In the genomic region with DNA sequence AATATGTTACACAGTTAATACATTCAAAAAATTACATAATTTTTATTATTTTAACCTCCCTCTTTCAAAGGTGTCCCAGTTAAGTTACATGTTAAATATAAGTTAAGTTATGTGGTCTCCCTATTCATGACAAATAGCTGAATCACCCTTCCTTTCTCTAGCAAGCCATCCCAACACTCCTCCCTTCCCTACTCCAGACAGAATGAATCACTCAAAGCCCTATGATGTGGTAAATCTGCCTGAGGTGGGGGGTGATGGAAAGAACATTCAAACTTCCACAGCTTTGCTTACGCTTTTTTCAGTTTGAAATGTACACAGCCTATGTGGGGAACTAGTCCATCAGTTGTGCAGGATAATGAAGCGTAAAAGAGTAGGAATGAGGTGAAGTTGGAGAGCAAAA, we compare ENCODE assay signal across 1 cellular context.
TF ChIP-seq lines count a peak whose summit lies in the region.

No MANE protein-coding gene starts in this region.

TF ChIP-seq in H1, 55 proteins besides CTCF, POLR2A, EP300 and RAD21:
- no peak for TF ChIP-seq KDM4A (IDR thresholded peaks at IDR 0.05; ENCODE audit: low read depth, low read length, severe bottlenecking)
- no peak for TF ChIP-seq TBP (IDR thresholded peaks at IDR 0.05; ENCODE audit: low read depth, low read length)
- TF ChIP-seq SP1 (IDR thresholded peaks at IDR 0.05; ENCODE audit: low read depth, low read length): no peak
- TF ChIP-seq RXRA (IDR thresholded peaks at IDR 0.05; ENCODE audit: insufficient read depth, low read depth, low read length): no peak
- no peak for TF ChIP-seq HDAC6 (IDR thresholded peaks at IDR 0.05; ENCODE audit: low read depth, low read length)
- no peak for TF ChIP-seq MAFK (IDR thresholded peaks at IDR 0.05; ENCODE audit: low read depth, low read length)
- TF ChIP-seq EGR1 (IDR thresholded peaks at IDR 0.05; ENCODE audit: borderline replicate concordance, low read depth, low read length): no peak
- no peak for TF ChIP-seq NRF1 (IDR thresholded peaks at IDR 0.05; ENCODE audit: low read depth, low read length)
- no peak for TF ChIP-seq FOSL1 (IDR thresholded peaks at IDR 0.05; ENCODE audit: insufficient read depth, low read depth, low read length)
- TF ChIP-seq, protein P1, sequence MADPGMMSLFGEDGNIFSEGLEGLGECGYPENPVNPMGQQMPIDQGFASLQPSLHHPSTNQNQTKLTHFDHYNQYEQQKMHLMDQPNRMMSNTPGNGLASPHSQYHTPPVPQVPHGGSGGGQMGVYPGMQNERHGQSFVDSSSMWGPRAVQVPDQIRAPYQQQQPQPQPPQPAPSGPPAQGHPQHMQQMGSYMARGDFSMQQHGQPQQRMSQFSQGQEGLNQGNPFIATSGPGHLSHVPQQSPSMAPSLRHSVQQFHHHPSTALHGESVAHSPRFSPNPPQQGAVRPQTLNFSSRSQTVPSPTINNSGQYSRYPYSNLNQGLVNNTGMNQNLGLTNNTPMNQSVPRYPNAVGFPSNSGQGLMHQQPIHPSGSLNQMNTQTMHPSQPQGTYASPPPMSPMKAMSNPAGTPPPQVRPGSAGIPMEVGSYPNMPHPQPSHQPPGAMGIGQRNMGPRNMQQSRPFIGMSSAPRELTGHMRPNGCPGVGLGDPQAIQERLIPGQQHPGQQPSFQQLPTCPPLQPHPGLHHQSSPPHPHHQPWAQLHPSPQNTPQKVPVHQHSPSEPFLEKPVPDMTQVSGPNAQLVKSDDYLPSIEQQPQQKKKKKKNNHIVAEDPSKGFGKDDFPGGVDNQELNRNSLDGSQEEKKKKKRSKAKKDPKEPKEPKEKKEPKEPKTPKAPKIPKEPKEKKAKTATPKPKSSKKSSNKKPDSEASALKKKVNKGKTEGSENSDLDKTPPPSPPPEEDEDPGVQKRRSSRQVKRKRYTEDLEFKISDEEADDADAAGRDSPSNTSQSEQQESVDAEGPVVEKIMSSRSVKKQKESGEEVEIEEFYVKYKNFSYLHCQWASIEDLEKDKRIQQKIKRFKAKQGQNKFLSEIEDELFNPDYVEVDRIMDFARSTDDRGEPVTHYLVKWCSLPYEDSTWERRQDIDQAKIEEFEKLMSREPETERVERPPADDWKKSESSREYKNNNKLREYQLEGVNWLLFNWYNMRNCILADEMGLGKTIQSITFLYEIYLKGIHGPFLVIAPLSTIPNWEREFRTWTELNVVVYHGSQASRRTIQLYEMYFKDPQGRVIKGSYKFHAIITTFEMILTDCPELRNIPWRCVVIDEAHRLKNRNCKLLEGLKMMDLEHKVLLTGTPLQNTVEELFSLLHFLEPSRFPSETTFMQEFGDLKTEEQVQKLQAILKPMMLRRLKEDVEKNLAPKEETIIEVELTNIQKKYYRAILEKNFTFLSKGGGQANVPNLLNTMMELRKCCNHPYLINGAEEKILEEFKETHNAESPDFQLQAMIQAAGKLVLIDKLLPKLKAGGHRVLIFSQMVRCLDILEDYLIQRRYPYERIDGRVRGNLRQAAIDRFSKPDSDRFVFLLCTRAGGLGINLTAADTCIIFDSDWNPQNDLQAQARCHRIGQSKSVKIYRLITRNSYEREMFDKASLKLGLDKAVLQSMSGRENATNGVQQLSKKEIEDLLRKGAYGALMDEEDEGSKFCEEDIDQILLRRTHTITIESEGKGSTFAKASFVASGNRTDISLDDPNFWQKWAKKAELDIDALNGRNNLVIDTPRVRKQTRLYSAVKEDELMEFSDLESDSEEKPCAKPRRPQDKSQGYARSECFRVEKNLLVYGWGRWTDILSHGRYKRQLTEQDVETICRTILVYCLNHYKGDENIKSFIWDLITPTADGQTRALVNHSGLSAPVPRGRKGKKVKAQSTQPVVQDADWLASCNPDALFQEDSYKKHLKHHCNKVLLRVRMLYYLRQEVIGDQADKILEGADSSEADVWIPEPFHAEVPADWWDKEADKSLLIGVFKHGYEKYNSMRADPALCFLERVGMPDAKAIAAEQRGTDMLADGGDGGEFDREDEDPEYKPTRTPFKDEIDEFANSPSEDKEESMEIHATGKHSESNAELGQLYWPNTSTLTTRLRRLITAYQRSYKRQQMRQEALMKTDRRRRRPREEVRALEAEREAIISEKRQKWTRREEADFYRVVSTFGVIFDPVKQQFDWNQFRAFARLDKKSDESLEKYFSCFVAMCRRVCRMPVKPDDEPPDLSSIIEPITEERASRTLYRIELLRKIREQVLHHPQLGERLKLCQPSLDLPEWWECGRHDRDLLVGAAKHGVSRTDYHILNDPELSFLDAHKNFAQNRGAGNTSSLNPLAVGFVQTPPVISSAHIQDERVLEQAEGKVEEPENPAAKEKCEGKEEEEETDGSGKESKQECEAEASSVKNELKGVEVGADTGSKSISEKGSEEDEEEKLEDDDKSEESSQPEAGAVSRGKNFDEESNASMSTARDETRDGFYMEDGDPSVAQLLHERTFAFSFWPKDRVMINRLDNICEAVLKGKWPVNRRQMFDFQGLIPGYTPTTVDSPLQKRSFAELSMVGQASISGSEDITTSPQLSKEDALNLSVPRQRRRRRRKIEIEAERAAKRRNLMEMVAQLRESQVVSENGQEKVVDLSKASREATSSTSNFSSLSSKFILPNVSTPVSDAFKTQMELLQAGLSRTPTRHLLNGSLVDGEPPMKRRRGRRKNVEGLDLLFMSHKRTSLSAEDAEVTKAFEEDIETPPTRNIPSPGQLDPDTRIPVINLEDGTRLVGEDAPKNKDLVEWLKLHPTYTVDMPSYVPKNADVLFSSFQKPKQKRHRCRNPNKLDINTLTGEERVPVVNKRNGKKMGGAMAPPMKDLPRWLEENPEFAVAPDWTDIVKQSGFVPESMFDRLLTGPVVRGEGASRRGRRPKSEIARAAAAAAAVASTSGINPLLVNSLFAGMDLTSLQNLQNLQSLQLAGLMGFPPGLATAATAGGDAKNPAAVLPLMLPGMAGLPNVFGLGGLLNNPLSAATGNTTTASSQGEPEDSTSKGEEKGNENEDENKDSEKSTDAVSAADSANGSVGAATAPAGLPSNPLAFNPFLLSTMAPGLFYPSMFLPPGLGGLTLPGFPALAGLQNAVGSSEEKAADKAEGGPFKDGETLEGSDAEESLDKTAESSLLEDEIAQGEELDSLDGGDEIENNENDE (IDR thresholded peaks at IDR 0.05; ENCODE audit: insufficient replicate concordance, low read length): no peak
- TF ChIP-seq SIRT6 (IDR thresholded peaks at IDR 0.05; ENCODE audit: low read length): no peak
- TF ChIP-seq, protein P2, sequence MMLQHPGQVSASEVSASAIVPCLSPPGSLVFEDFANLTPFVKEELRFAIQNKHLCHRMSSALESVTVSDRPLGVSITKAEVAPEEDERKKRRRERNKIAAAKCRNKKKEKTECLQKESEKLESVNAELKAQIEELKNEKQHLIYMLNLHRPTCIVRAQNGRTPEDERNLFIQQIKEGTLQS (IDR thresholded peaks at IDR 0.05; ENCODE audit: insufficient read depth, low read depth, low read length): no peak
- no peak for TF ChIP-seq RNF2 (IDR thresholded peaks at IDR 0.05; ENCODE audit: borderline replicate concordance, low read depth, low read length, missing control alignments, poor library complexity, severe bottlenecking)
- TF ChIP-seq ASH2L (IDR thresholded peaks at IDR 0.05; ENCODE audit: low read length): no peak
- TF ChIP-seq CHD2 (IDR thresholded peaks at IDR 0.05; ENCODE audit: low read length): no peak
